Comparison of ENCODE assay signal across 1 cellular context in the genomic region with DNA sequence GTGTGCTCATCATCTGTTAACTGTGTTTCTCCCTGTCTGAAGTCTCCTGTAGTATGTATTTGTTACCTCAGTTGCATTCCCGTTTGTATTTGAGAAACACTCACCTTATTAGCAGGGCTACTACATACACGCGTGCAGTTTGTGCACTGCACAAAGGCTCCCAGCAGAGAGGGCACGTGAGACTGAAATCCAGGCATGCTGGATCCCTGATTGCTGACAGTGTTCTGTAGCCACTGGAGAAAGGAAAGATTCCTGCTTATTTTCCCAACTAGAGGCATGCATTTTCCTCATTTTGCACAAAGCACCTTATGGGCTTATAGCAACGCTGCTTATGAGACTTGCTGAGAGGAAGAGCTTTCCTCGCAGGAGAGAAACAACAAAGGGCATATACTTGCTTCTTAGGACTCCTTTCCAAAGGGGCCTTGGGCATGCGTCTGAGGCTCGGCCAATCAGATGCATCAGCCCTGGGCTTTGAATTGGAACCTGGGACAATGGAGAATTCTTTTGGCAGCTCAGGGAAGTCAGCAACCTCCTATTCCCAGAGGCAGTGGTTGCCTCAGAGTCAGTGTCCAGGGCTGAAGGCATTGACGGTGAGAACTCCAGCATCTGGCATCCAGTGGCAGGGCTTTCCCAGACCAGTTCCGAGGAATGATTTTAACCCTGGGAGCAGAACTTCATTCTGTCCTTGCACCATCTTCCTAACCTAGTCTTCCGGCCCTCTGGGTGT.
TF ChIP-seq lines count a peak whose summit lies in the region.

No MANE protein-coding gene starts in this region.

TF ChIP-seq in GM23338, 12 proteins besides CTCF, POLR2A, EP300 and RAD21:
- TF ChIP-seq, protein P1, sequence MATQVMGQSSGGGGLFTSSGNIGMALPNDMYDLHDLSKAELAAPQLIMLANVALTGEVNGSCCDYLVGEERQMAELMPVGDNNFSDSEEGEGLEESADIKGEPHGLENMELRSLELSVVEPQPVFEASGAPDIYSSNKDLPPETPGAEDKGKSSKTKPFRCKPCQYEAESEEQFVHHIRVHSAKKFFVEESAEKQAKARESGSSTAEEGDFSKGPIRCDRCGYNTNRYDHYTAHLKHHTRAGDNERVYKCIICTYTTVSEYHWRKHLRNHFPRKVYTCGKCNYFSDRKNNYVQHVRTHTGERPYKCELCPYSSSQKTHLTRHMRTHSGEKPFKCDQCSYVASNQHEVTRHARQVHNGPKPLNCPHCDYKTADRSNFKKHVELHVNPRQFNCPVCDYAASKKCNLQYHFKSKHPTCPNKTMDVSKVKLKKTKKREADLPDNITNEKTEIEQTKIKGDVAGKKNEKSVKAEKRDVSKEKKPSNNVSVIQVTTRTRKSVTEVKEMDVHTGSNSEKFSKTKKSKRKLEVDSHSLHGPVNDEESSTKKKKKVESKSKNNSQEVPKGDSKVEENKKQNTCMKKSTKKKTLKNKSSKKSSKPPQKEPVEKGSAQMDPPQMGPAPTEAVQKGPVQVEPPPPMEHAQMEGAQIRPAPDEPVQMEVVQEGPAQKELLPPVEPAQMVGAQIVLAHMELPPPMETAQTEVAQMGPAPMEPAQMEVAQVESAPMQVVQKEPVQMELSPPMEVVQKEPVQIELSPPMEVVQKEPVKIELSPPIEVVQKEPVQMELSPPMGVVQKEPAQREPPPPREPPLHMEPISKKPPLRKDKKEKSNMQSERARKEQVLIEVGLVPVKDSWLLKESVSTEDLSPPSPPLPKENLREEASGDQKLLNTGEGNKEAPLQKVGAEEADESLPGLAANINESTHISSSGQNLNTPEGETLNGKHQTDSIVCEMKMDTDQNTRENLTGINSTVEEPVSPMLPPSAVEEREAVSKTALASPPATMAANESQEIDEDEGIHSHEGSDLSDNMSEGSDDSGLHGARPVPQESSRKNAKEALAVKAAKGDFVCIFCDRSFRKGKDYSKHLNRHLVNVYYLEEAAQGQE (IDR thresholded peaks at IDR 0.05; ENCODE audit: unreplicated experiment): no peak
- TF ChIP-seq EZH2 (IDR thresholded peaks at IDR 0.05; ENCODE audit: low read depth, unreplicated experiment) (no peak), CREB1 (CRISPR knock-in tag; IDR thresholded peaks at IDR 0.05; ENCODE audit: low read depth) (no peak), NANOG (IDR thresholded peaks at IDR 0.05; ENCODE audit: borderline replicate concordance) (no peak), JUNB (IDR thresholded peaks at IDR 0.05; ENCODE audit: unreplicated experiment) (no peak)
- TF ChIP-seq, protein P2, sequence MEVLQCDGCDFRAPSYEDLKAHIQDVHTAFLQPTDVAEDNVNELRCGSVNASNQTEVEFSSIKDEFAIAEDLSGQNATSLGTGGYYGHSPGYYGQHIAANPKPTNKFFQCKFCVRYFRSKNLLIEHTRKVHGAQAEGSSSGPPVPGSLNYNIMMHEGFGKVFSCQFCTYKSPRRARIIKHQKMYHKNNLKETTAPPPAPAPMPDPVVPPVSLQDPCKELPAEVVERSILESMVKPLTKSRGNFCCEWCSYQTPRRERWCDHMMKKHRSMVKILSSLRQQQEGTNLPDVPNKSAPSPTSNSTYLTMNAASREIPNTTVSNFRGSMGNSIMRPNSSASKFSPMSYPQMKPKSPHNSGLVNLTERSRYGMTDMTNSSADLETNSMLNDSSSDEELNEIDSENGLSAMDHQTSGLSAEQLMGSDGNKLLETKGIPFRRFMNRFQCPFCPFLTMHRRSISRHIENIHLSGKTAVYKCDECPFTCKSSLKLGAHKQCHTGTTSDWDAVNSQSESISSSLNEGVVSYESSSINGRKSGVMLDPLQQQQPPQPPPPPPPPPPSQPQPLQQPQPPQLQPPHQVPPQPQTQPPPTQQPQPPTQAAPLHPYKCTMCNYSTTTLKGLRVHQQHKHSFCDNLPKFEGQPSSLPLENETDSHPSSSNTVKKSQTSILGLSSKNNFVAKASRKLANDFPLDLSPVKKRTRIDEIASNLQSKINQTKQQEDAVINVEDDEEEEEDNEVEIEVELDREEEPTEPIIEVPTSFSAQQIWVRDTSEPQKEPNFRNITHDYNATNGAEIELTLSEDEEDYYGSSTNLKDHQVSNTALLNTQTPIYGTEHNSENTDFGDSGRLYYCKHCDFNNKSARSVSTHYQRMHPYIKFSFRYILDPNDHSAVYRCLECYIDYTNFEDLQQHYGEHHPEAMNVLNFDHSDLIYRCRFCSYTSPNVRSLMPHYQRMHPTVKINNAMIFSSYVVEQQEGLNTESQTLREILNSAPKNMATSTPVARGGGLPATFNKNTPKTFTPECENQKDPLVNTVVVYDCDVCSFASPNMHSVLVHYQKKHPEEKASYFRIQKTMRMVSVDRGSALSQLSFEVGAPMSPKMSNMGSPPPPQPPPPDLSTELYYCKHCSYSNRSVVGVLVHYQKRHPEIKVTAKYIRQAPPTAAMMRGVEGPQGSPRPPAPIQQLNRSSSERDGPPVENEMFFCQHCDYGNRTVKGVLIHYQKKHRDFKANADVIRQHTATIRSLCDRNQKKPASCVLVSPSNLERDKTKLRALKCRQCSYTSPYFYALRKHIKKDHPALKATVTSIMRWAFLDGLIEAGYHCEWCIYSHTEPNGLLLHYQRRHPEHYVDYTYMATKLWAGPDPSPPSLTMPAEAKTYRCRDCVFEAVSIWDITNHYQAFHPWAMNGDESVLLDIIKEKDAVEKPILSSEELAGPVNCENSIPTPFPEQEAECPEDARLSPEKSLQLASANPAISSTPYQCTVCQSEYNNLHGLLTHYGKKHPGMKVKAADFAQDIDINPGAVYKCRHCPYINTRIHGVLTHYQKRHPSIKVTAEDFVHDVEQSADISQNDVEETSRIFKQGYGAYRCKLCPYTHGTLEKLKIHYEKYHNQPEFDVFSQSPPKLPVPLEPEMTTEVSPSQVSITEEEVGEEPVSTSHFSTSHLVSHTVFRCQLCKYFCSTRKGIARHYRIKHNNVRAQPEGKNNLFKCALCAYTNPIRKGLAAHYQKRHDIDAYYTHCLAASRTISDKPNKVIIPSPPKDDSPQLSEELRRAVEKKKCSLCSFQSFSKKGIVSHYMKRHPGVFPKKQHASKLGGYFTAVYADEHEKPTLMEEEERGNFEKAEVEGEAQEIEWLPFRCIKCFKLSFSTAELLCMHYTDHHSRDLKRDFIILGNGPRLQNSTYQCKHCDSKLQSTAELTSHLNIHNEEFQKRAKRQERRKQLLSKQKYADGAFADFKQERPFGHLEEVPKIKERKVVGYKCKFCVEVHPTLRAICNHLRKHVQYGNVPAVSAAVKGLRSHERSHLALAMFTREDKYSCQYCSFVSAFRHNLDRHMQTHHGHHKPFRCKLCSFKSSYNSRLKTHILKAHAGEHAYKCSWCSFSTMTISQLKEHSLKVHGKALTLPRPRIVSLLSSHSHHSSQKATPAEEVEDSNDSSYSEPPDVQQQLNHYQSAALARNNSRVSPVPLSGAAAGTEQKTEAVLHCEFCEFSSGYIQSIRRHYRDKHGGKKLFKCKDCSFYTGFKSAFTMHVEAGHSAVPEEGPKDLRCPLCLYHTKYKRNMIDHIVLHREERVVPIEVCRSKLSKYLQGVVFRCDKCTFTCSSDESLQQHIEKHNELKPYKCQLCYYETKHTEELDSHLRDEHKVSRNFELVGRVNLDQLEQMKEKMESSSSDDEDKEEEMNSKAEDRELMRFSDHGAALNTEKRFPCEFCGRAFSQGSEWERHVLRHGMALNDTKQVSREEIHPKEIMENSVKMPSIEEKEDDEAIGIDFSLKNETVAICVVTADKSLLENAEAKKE (CRISPR knock-in tag; IDR thresholded peaks at IDR 0.05): no peak
